Comparison of ENCODE assay signal across 9 cellular contexts in genomic region chr3:124246949-124247348, GRCh38.
A peak's percentile ranks its signal among the peaks of the same experiment; 100 is the strongest.
DNase-seq lines count a peak whose midpoint lies in the region; ATAC-seq and TF ChIP-seq lines count a peak whose summit lies in the region.
"Had no signal": no experiment of that assay in that cellular context is flagged by ENCODE, and none has a peak within 500 bp of the region (broad histone marks: within the 10 kb centered on the region; RNA-seq: fewer than 3 reads in every experiment).

No MANE protein-coding gene starts in this region.

- H3K27ac ChIP-seq in cardiac muscle cell (no peak overlapping the region), uterus (peak overlapping the region; percentile 35 to 96)

- TF ChIP-seq CTCF in cardiac muscle cell (IDR thresholded peaks at IDR 0.05; ENCODE audit: low read depth, low read length) (peak; percentile 36), uterus (IDR thresholded peaks at IDR 0.05) (peak in 3 of 4 experiments; percentile 9 to 18 (median 12))

- DNase-seq in cardiac muscle cell (ENCODE audit: low read depth in 1 of 2, low spot score in 1 of 2): peak in 1 of 2 donors; percentile 21
- DNase-seq in cardiac septum (ENCODE audit: low spot score): no peak
- DNase-seq in NCI-H748 (lab: John Stamatoyannopoulos, UW; ENCODE audit: unreplicated experiment): peak; percentile 35
- no peak for DNase-seq in uterus
- no peak for DNase-seq in activated gamma-delta T cell (lab: John Stamatoyannopoulos, UW)
- no peak for DNase-seq in activated T-cell treated with anti-CD3 and anti-CD28 coated beads, Interleukin-2, amount 50 U/mL, for 1 hour
- DNase-seq: activated CD4-positive, CD25-positive, alpha-beta regulatory T cell had no signal

- intact Hi-C loops in cardiac septum (cut with DNase I) (loop anchor here (2.0 kb wide), 1 partner anchor 214 kb away; the partner anchor contains the start of gene KALRN), uterus (cut with DNase I; ENCODE audit: low total_unique reads) (no loop called here)

- H3K36me3 ChIP-seq in cardiac muscle cell (no peaks in the 10 kb centered on the region), uterus (no peaks in the 10 kb centered on the region)

- TF ChIP-seq POLR2A in uterus (IDR thresholded peaks at IDR 0.05): no peak

- no peak overlapping the region for H3K4me3 ChIP-seq in cardiac muscle cell
- H3K4me3 ChIP-seq in uterus: no peak overlapping the region

- ATAC-seq in esophagus mucosa: peak; percentile 44
- no peak for ATAC-seq in GM21737 (IDR thresholded peaks at IDR 0.05; ENCODE audit: unreplicated experiment)

- peaks cover 6% of the 10 kb centered on the region for H3K4me1 ChIP-seq in cardiac muscle cell (ENCODE audit: low read depth)
- H3K4me1 ChIP-seq in uterus: peaks cover 4 to 9% of the 10 kb centered on the region in 2 donors

- peaks cover 6% of the 10 kb centered on the region for H3K27me3 ChIP-seq in cardiac muscle cell
- H3K27me3 ChIP-seq in uterus: no peaks in the 10 kb centered on the region

- H3K9me3 ChIP-seq in cardiac muscle cell (ENCODE audit: low read depth): no peaks in the 10 kb centered on the region
- H3K9me3 ChIP-seq in uterus: no peaks in the 10 kb centered on the region
